8 cellular contexts compared by ENCODE assay signal in genomic region chr15:78565951-78566774, GRCh38. TPM values are rescaled to one million over a fixed set of nuclear protein-coding genes. Genes with fewer than 3 reads are reported as not detected.
DNase-seq lines count a peak whose midpoint lies in the region; ATAC-seq and TF ChIP-seq lines count a peak whose summit lies in the region.

No MANE protein-coding gene starts in this region.

- TF ChIP-seq CTCF in heart left ventricle (IDR thresholded peaks at IDR 0.05) (no peak), PC-3 (conservative IDR thresholded peaks at IDR 0.05; ENCODE audit: low read depth, low read length) (peak; percentile 25; the same call in 1 of the 2 replicates)

- H3K9ac ChIP-seq in PC-3 (ENCODE audit: low read length) = peak overlapping the region; percentile 45
- peak overlapping the region; percentile 68 to 77 for H3K9ac ChIP-seq in duodenal mucosa (ENCODE audit: low read depth in 1 of 2, low read length in 2 of 2)

- H3K36me3 Mint-ChIP-seq in naive thymus-derived CD4-positive, alpha-beta T cell = no peaks in the 10 kb centered on the region

- peak overlapping the region; percentile 84 for H3K4me2 ChIP-seq in PC-3 (ENCODE audit: low read length)

- H3K4me1 Mint-ChIP-seq in naive thymus-derived CD4-positive, alpha-beta T cell = peaks cover 13 to 26% (median 20%) of the 10 kb centered on the region in 7 donors

- H4K20me1 ChIP-seq in PC-3 (ENCODE audit: low read length) = no peaks in the 10 kb centered on the region

- H3K4me3 Mint-ChIP-seq in naive thymus-derived CD4-positive, alpha-beta T cell = peak overlapping the region; percentile 80 to 92 (median 86)

- peak overlapping the region; percentile 89 for H2AFZ ChIP-seq in PC-3 (ENCODE audit: low read length)

- POLR2A ChIA-PET in PC-3 (lab: Charles Lee; ENCODE audit: unreplicated experiment) = interaction anchor here (0.6 to 1.2 kb wide), 4 partner anchors 58 to 267 kb away, joined by 3 to 6 read pairs (median 6); partner anchors contain the start of genes HYKK and SKIC8
- POLR2A ChIA-PET in naive thymus-derived CD4-positive, alpha-beta T cell (lab: Charles Lee) = interaction anchor here (2.3 kb wide), 1 partner anchor 26 kb away, joined by 10 read pairs; the partner anchor contains the start of gene PSMA4

- H3F3A ChIP-seq in PC-3 (ENCODE audit: low read length, unreplicated experiment) = peaks cover 6% of the 10 kb centered on the region

- H3K36me3 ChIP-seq in heart left ventricle = no peaks in the 10 kb centered on the region
- no peaks in the 10 kb centered on the region for H3K36me3 ChIP-seq in PC-3 (ENCODE audit: low read depth, low read length)
- H3K36me3 ChIP-seq in duodenal mucosa (ENCODE audit: control insufficient read depth in 1 of 2, insufficient read depth in 2 of 2, low read length in 2 of 2) = no peaks in the 10 kb centered on the region
- H3K36me3 ChIP-seq in naive thymus-derived CD4-positive, alpha-beta T cell (ENCODE audit: control insufficient read depth in 2 of 3, insufficient read depth in 3 of 3, low read length in 3 of 3) = no peaks in the 10 kb centered on the region

- BruUV-seq in PC-3 (replicated peaks; lab: Mats Ljungman, UMichigan) = TSS peak; percentile 64

- H3K79me2 ChIP-seq in PC-3 (ENCODE audit: low read length) = peaks cover 36% of the 10 kb centered on the region

- peaks cover 0 to 2% (median 0%) of the 10 kb centered on the region in 11 donors for H3K9me3 Mint-ChIP-seq in naive thymus-derived CD4-positive, alpha-beta T cell

- peaks cover 6 to 40% (median 24%) of the 10 kb centered on the region in 5 donors for H3K27me3 Mint-ChIP-seq in naive thymus-derived CD4-positive, alpha-beta T cell

- ATAC-seq in heart left ventricle (no peak), Right ventricle myocardium inferior (no peak), HG02798 (IDR thresholded peaks at IDR 0.05; ENCODE audit: poor library complexity, unreplicated experiment) (peak; percentile 13), PC-3 (peak; percentile 60)
- peak; percentile 34 for ATAC-seq in naive thymus-derived CD4-positive, alpha-beta T cell

- H3K9me3 ChIP-seq in heart left ventricle (no peaks in the 10 kb centered on the region), PC-3 (ENCODE audit: low read length) (no peaks in the 10 kb centered on the region), duodenal mucosa (ENCODE audit: control insufficient read depth in 1 of 2, low read length in 2 of 2) (no peaks in the 10 kb centered on the region)
- no peaks in the 10 kb centered on the region for H3K9me3 ChIP-seq in naive thymus-derived CD4-positive, alpha-beta T cell (ENCODE audit: control insufficient read depth in 2 of 3, low read length in 3 of 3)

- peak overlapping the region in 5 of 9 donors; percentile 19 to 65 (median 43) for H3K27ac Mint-ChIP-seq in naive thymus-derived CD4-positive, alpha-beta T cell

- no peaks in the 10 kb centered on the region for H3K9me2 ChIP-seq in PC-3 (replicated peaks; ENCODE audit: low read length)

- DNase-seq in heart left ventricle (no peak), Right ventricle myocardium inferior (ENCODE audit: missing footprints) (no peak), PC-3 (peak; percentile 56), erythroblast (lab: John Stamatoyannopoulos, UW) (no peak), inferior parietal cortex (ENCODE audit: extremely low spot score) (no peak)
- DNase-seq in naive thymus-derived CD4-positive, alpha-beta T cell = peak in 3 of 9 donors; percentile 3 to 13 (median 7)

- CTCF ChIA-PET in PC-3 (lab: Charles Lee) = no interaction called here
- CTCF ChIA-PET in naive thymus-derived CD4-positive, alpha-beta T cell (lab: Charles Lee) = interaction anchor here (0.6 kb wide), 1 partner anchor 1330 kb away, joined by 3 read pairs; no protein-coding TSS in a partner anchor

- peaks cover 0 to 28% (median 5%) of the 10 kb centered on the region in 9 donors for H3K27me3 ChIP-seq in heart left ventricle
- H3K27me3 ChIP-seq in PC-3 (ENCODE audit: low read length) = no peaks in the 10 kb centered on the region
- peaks cover 4 to 6% of the 10 kb centered on the region in 2 donors for H3K27me3 ChIP-seq in duodenal mucosa (ENCODE audit: control insufficient read depth in 1 of 2, insufficient read depth in 2 of 2, low read length in 2 of 2)
- peaks cover 0 to 6% of the 10 kb centered on the region in 2 donors for H3K27me3 ChIP-seq in naive thymus-derived CD4-positive, alpha-beta T cell (ENCODE audit: control insufficient read depth in 2 of 2, insufficient read depth in 2 of 2, low read length in 2 of 2)

- 3 to 6% (median 4%) methylated on average over 19 of the region's 19 CpGs for WGBS in heart left ventricle, 4 donors

- intact Hi-C loops in heart left ventricle (cut with DNase I) = no loop called here
- intact Hi-C loops in Right ventricle myocardium inferior (cut with DNase I) = no loop called here
- intact Hi-C loops in PC-3 (cut with micrococcal nuclease) = loop anchor here (2.0 kb wide), 1 partner anchor 19 kb away; no protein-coding TSS in a partner anchor
- intact Hi-C loops in naive thymus-derived CD4-positive, alpha-beta T cell (cut with micrococcal nuclease) = loop anchor here (1.0 to 2.0 kb wide), 2 partner anchors 25 to 26 kb away; partner anchors contain the start of gene PSMA4 (in 2 of the 2)

- H3K4me3 ChIP-seq in heart left ventricle (peak overlapping the region; percentile 14 to 77 (median 60)), PC-3 (ENCODE audit: low read length) (peak overlapping the region; percentile 77), duodenal mucosa (ENCODE audit: low read depth in 1 of 2, low read length in 2 of 2) (peak overlapping the region; percentile 76 to 82)
- peak overlapping the region; percentile 61 for H3K4me3 ChIP-seq in naive thymus-derived CD4-positive, alpha-beta T cell (ENCODE audit: low read length)

- no peak for TF ChIP-seq POLR2A in heart left ventricle (IDR thresholded peaks at IDR 0.05)
- TF ChIP-seq POLR2A in erythroblast (IDR thresholded peaks at IDR 0.05; ENCODE audit: low read length) = no peak

- peak overlapping the region in 1 of 12 donors; percentile 64 for H3K27ac ChIP-seq in heart left ventricle
- H3K27ac ChIP-seq in PC-3 (ENCODE audit: low read length) = 0 out of 2 replicates have a peak overlapping the region, but pooled peaks have one; percentile 4
- no peak overlapping the region for H3K27ac ChIP-seq in duodenal mucosa (ENCODE audit: low read depth, low read length)
- no peak overlapping the region for H3K27ac ChIP-seq in naive thymus-derived CD4-positive, alpha-beta T cell (ENCODE audit: low read depth, low read length)

- peaks cover 0 to 18% (median 8%) of the 10 kb centered on the region in 12 donors for H3K4me1 ChIP-seq in heart left ventricle
- H3K4me1 ChIP-seq in PC-3 (ENCODE audit: insufficient read depth, low read length) = peaks cover 4% of the 10 kb centered on the region
- peaks cover 7 to 17% of the 10 kb centered on the region in 2 donors for H3K4me1 ChIP-seq in duodenal mucosa (ENCODE audit: control insufficient read depth in 1 of 2, insufficient read depth in 2 of 2, low read length in 2 of 2)
- H3K4me1 ChIP-seq in naive thymus-derived CD4-positive, alpha-beta T cell (ENCODE audit: control insufficient read depth in 2 of 2, insufficient read depth in 2 of 2, low read length in 2 of 2) = peaks cover 6 to 14% of the 10 kb centered on the region in 2 donors

RNA-seq across cellular contexts. Expression of gene CHRNA5, which starts 0.8 kb away (rescaled TPM):
- total RNA-seq in heart left ventricle (1 to 10 TPM in 7 of 9 donors, under 1 TPM in 2; 0.64 to 4.0 (median 1.5) TPM), Right ventricle myocardium inferior (3.7 TPM), PC-3 (2014; rRNA removed) (8.4 and 11.0 TPM in 2 replicates)
- 1 to 10 TPM; 1.0 to 1.5 TPM for polyA plus RNA-seq in heart left ventricle
- 1 to 10 TPM in 1 of 5 experiments, under 1 TPM in 3, not detected in 1; 0.10 to 3.4 (median 0.76) TPM for total RNA-seq in naive thymus-derived CD4-positive, alpha-beta T cell
- polyA plus RNA-seq in naive thymus-derived CD4-positive, alpha-beta T cell = under 1 TPM in 1 of 2 donors, not detected in 1; 0.12 TPM

RNA-seq across cellular contexts. Expression of gene PSMA4, which starts 25.9 kb away (rescaled TPM):
- total RNA-seq in heart left ventricle (100 to 1,000 TPM in 8 of 9 donors, 10 to 100 TPM in 1; 97.2 to 153 (median 115) TPM), Right ventricle myocardium inferior (118 TPM), PC-3 (2014; rRNA removed) (198 and 245 TPM in 2 replicates)
- polyA plus RNA-seq in heart left ventricle = 100 to 1,000 TPM; 158 to 228 TPM
- total RNA-seq in naive thymus-derived CD4-positive, alpha-beta T cell = 100 to 1,000 TPM in 1 of 5 experiments, 10 to 100 TPM in 4; 69.6 to 284 (median 79.9) TPM
- 100 to 1,000 TPM; 197 to 219 TPM for polyA plus RNA-seq in naive thymus-derived CD4-positive, alpha-beta T cell

RNA-seq across cellular contexts. Expression of gene CHRNA3, which starts 54.6 kb away (rescaled TPM):
- total RNA-seq in heart left ventricle = 1 to 10 TPM in 2 of 9 donors, under 1 TPM in 4, not detected in 3; 0.07 to 6.9 (median 0.32) TPM
- polyA plus RNA-seq in heart left ventricle = under 1 TPM in 1 of 2 donors, not detected in 1; 0.06 TPM
- total RNA-seq in Right ventricle myocardium inferior = 0.08 TPM
- total RNA-seq in PC-3 (2014; rRNA removed) = not detected in 2 replicates
- not detected for total RNA-seq in naive thymus-derived CD4-positive, alpha-beta T cell
- polyA plus RNA-seq in naive thymus-derived CD4-positive, alpha-beta T cell = not detected

RNA-seq across cellular contexts. Expression of gene HYKK, which starts 58.8 kb away (rescaled TPM):
- total RNA-seq in heart left ventricle = 1 to 10 TPM; 4.1 to 8.7 (median 6.8) TPM
- polyA plus RNA-seq in heart left ventricle = 1 to 10 TPM; 2.6 to 3.3 TPM
- total RNA-seq in Right ventricle myocardium inferior = 4.4 TPM
- total RNA-seq in PC-3 (2014; rRNA removed) = 2.9 and 7.3 TPM in 2 replicates
- total RNA-seq in naive thymus-derived CD4-positive, alpha-beta T cell = 1 to 10 TPM; 1.4 to 7.3 (median 3.1) TPM
- 10 to 100 TPM in 1 of 2 donors, 1 to 10 TPM in 1; 6.2 to 10.1 TPM for polyA plus RNA-seq in naive thymus-derived CD4-positive, alpha-beta T cell

Comparison
In these comparisons a context has a peak if more than half of its experiments do, and no peak if none do; other contexts are left out.
1. ATAC-seq: peak in HG02798 (single experiment), PC-3 (single experiment) and naive thymus-derived CD4-positive, alpha-beta T cell (single experiment); none in heart left ventricle (0 of 4) and Right ventricle myocardium inferior (single experiment).
2. intact Hi-C loops: an anchor here in PC-3 (2.0 kb wide) and naive thymus-derived CD4-positive, alpha-beta T cell (1.0 to 2.0 kb wide); none called in heart left ventricle and Right ventricle myocardium inferior.
3. Peak in every context shown above with its lines, with median percentiles within 50 percentile points of each other: H3K4me3 ChIP-seq.